Comparison of ENCODE assay signal across 16 cellular contexts in the genomic region with DNA sequence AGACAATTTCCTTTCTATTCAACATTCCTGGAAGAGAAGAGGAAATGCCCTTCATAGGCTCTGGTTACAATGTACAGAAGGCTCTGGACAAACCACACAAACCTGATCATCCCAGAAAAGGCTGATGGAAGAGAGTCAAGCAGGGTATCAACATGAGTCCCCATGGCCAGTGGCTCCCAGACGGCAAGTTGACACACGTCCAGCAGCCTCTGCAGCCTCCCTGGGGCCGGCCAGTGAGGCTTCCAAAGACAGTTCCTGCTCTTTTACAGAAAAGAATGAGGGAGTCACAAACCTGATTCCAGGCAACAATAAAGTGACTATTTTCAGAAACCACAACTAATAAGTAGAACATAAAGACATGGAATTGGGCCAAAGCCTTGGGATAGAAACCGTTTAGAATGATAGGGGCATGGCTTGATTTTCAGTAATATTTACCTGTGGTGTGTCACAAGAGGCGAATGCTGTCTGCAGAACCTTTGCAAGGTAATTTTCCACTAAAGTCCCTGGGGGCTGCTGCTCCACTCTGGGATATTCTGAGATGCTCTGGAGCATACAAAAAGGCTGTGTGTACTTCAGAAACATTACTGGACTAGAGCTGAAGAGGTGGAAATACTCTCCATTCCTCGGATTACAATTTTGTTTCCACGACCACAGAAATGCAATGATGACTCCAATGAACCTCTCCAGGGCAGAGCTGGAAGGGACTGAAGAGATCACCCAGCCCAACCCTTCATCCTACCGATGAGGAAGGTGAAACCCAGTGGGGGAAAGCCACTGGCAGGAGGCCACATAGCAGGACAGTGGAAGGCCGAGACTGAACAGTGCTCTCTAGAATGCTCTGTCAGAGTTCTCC. TPM values are rescaled to one million over a fixed set of nuclear protein-coding genes. Genes with fewer than 3 reads are reported as not detected.
A peak's percentile ranks its signal among the peaks of the same experiment; 100 is the strongest.
DNase-seq lines count a peak whose midpoint lies in the region; ATAC-seq and TF ChIP-seq lines count a peak whose summit lies in the region.
"Had no signal": no experiment of that assay in that cellular context is flagged by ENCODE, and none has a peak within 500 bp of the region (broad histone marks: within the 10 kb centered on the region; RNA-seq: fewer than 3 reads in every experiment).

No MANE protein-coding gene starts in this region.

- BruUV-seq in Calu3 (replicated peaks; lab: Mats Ljungman, UMichigan), result no TSS peak

- H3K27ac ChIP-seq in GM23248 (peak overlapping the region; percentile 13), vagina (no peak overlapping the region)
- H3K27ac ChIP-seq: right lobe of liver, SK-N-MC had no signal

- no peaks in the 10 kb centered on the region for H3K9me3 ChIP-seq in GM23248 (ENCODE audit: low read depth)
- no peaks in the 10 kb centered on the region for H3K9me3 ChIP-seq in vagina
- H3K9me3 ChIP-seq: right lobe of liver had no signal

- H3K27me3 Mint-ChIP-seq in Calu3 (ENCODE audit: unreplicated experiment), result no peaks in the 10 kb centered on the region
- H3K27me3 Mint-ChIP-seq: naive B cell had no signal

- H3K9me3 Mint-ChIP-seq in Calu3 (ENCODE audit: low read depth, unreplicated experiment), result no peaks in the 10 kb centered on the region
- H3K9me3 Mint-ChIP-seq: naive B cell had no signal

- H3K4me1 ChIP-seq in GM23248 (ENCODE audit: insufficient read depth) (peaks cover 19% of the 10 kb centered on the region), vagina (no peaks in the 10 kb centered on the region)
- H3K4me1 ChIP-seq: right lobe of liver had no signal

- H3K9me2 ChIP-seq in GM23248 (ENCODE audit: insufficient read depth), result no peaks in the 10 kb centered on the region

- H3K4me2 ChIP-seq in GM23248 (ENCODE audit: unreplicated experiment), result no peak overlapping the region

- H3K27me3 ChIP-seq in GM23248 (replicated peaks; ENCODE audit: insufficient read depth), result no peaks in the 10 kb centered on the region
- H3K27me3 ChIP-seq in vagina, result no peaks in the 10 kb centered on the region
- H3K27me3 ChIP-seq: right lobe of liver had no signal

- peaks cover 85% of the 10 kb centered on the region for H3K79me2 ChIP-seq in GM23248 (ENCODE audit: insufficient read depth)

- no peaks in the 10 kb centered on the region for H3K36me3 ChIP-seq in GM23248 (ENCODE audit: low read depth)
- peaks cover 0 to 4% of the 10 kb centered on the region in 2 donors for H3K36me3 ChIP-seq in vagina

- peaks cover 15% of the 10 kb centered on the region; the same call in 1 of the 2 replicates for H4K20me1 ChIP-seq in GM23248 (ENCODE audit: insufficient read depth)

- H3K4me1 Mint-ChIP-seq in Calu3 (ENCODE audit: low read depth, unreplicated experiment), result no peaks in the 10 kb centered on the region

- CTCF ChIA-PET in Calu3 (lab: Charles Lee), result no interaction called here

- H3K27ac Mint-ChIP-seq in Calu3 (ENCODE audit: unreplicated experiment), result no peak overlapping the region

- DNase-seq in GM23248, result peak; percentile 59
- DNase-seq in NCI-H2171 treated with DMSO at 0.1 percent for 48 hours (lab: John Stamatoyannopoulos, UW), result peak; percentile 67
- DNase-seq in dedifferentiated amniotic fluid mesenchymal stem cell (ENCODE audit: extremely low spot score), result peak; percentile 27
- DNase-seq in renal cortical epithelial cell (ENCODE audit: low read depth), result peak; percentile 49
- no peak for DNase-seq in Calu3
- no peak for DNase-seq in vagina (ENCODE audit: extremely low spot score in 2 of 2)
- DNase-seq: activated CD4-positive, CD25-positive, alpha-beta regulatory T cell; activated T-cell treated with anti-CD3 and anti-CD28 coated beads, Interleukin-2, amount 50 U/mL, for 1 hour; central memory CD4-positive, alpha-beta T cell; erythroblast; naive B cell; NCI-H1092 treated with DMSO at 0.1 percent for 48 hours; NK-92 treated with Interleukin-12 subunit alpha and Interleukin-12 subunit beta, amount 100 ng/mL, for 24 hours; right lobe of liver had no signal

- H3K4me3 ChIP-seq in GM23248 (no peak overlapping the region), vagina (no peak overlapping the region)
- H3K4me3 ChIP-seq: right lobe of liver, SK-N-MC had no signal

- ATAC-seq in HG03196 (IDR thresholded peaks at IDR 0.05; ENCODE audit: unreplicated experiment), result no peak
- ATAC-seq: right lobe of liver had no signal

- 62 to 65% methylated on average over 9 of the region's 9 CpGs for WGBS in GM23248 (ENCODE audit: low coverage in 1 of 2, low lambda C conversion rate in 2 of 2, missing lambda C conversion rate in 2 of 2), 2 experiments

- in situ Hi-C loops in GM23248 (cut with MboI), result no loop called here

- no peaks in the 10 kb centered on the region for H3K36me3 Mint-ChIP-seq in Calu3 (ENCODE audit: insufficient read depth, unreplicated experiment)

- intact Hi-C loops in Calu3 (cut with micrococcal nuclease; ENCODE audit: unreplicated experiment) (no loop called here), vagina (cut with DNase I) (no loop called here)

- no peak overlapping the region for H3K4me3 Mint-ChIP-seq in Calu3 (ENCODE audit: low read depth, unreplicated experiment)
- H3K4me3 Mint-ChIP-seq: naive B cell had no signal

- no peak overlapping the region for H3K9ac ChIP-seq in GM23248

- TF ChIP-seq POLR2A in vagina (IDR thresholded peaks at IDR 0.05), result no peak

- H2AFZ ChIP-seq in GM23248, result no peak overlapping the region

- H3F3A ChIP-seq in GM23248 (ENCODE audit: insufficient read depth), result peaks cover 15% of the 10 kb centered on the region

- TF ChIP-seq CTCF in Calu3 (IDR thresholded peaks at IDR 0.05; ENCODE audit: unreplicated experiment), result no peak
- no peak for TF ChIP-seq CTCF in vagina (IDR thresholded peaks at IDR 0.05)

RNA-seq across cellular contexts. Expression of gene MED27, which starts 10.4 kb away (rescaled TPM):
- total RNA-seq in GM23248 (2014; rRNA removed; shearing (Covaris generic)), result 21.4 and 35.4 TPM in 2 replicates
- 41.1 and 44.1 TPM in 2 replicates for polyA plus RNA-seq in GM23248 (2016; fragmentation: Nextera tagmentation; extraction: Ambion mirVana)
- 13.7 and 14.1 TPM in 2 replicates for total RNA-seq in renal cortical epithelial cell
- 17.0 and 19.3 TPM in 2 replicates for total RNA-seq in Calu3 (2022)
- 17.7 TPM for total RNA-seq in vagina

Comparison
In these comparisons a context has a peak if more than half of its experiments do, and no peak if none do; other contexts are left out.
1. DNase-seq: peak in GM23248 (single experiment), NCI-H2171 treated with DMSO at 0.1 percent for 48 hours (single experiment), dedifferentiated amniotic fluid mesenchymal stem cell (single experiment) and renal cortical epithelial cell (single experiment); none in Calu3 (single experiment) and vagina (0 of 2).